In the genomic region with DNA sequence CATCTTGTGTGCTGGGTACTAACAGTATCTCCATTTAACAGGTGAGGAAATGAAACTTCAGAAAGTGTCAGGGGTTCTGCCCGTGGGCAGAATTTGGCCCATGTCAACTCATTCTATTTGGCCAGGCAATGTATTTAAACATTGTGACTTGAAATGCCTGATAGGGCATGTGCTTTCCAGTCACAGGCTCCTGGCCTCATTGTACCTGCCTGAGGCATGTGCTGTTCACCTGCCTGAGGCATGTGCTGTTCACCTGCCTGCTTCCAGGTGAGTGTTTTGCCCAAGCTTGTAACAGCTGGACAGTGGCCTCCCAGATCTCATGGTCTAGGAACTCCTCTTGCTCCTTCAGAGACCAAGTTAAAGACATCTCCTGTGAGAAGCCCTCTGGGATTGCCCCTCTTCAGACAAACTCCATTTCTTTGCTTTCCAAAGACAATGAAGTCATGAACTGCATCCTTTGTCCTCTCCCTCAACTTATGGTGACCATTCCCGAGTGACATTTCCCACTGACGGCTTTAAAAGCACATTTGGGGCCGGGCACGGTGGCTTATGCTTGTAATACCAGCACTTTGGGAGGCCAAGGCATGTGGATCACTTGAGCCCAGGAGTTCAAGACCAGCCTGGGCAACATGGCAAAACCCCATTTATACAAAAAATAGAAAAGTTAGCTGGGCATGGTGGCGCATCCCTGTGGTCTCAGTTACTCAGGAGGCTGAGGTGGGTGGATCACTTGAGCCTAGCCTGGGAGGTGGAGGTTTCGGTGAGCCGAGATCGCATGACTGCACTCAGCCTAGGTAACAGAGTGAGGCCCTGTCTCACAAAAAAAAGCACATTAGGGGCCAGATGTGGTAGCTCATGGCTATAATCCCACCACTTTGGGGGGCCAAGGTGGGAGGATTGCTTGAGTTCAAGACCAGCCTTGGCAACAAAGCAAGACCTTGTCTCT, we compare ENCODE assay signal across 1 cellular context.
A peak's percentile ranks its signal among the peaks of the same experiment; 100 is the strongest.
TF ChIP-seq lines count a peak whose summit lies in the region.

No MANE protein-coding gene starts in this region.

TF ChIP-seq in HCT116, 20 proteins besides CTCF, POLR2A, EP300 and RAD21 (continued from another document):
- TF ChIP-seq, protein P1, sequence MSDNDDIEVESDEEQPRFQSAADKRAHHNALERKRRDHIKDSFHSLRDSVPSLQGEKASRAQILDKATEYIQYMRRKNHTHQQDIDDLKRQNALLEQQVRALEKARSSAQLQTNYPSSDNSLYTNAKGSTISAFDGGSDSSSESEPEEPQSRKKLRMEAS (IDR thresholded peaks at IDR 0.05): peak; percentile 48; the same call in 1 of the 2 replicates
- no peak for TF ChIP-seq SP1 (IDR thresholded peaks at IDR 0.05; ENCODE audit: low read depth)
